17 cellular contexts compared by ENCODE assay signal in the genomic region with DNA sequence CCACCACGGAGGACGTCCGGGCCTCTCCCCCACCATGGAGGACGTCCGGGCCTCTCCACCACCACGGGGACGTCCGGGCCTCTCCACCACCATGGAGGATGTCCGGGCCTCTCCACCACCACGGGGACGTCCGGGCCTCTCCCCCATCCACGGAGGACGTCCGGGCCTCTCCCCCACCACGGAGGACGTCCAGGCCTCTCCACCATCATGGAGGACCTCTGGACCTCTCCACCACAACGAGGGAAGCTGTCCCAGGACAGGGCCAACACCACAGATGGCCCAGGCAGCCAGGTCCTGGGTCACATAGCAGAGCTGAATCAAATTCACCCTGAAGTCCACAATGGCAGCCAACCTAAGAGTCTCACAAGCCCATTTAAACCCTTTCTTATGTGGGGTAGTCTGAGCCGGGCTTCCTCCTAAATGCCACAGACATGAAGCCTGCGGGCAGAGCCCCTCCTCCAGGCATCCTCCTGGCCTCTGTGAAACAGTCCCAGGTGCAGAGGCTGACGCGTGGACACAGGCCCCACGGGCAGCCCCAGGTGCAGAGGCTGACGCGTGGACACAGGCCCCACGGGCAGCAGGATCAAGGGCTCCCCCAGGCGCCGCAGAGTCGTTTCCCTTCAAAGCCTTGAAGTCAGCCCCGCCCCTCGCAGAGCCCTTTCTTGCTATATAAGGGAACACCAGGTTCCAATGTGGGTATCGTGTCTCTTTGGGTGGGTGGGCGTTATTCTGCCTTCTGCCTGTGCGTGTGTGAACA. TPM values are rescaled to one million over a fixed set of nuclear protein-coding genes. Genes with fewer than 3 reads are reported as not detected.
"Had no signal": no experiment of that assay in that cellular context is flagged by ENCODE, and none has a peak within 500 bp of the region (broad histone marks: within the 10 kb centered on the region; RNA-seq: fewer than 3 reads in every experiment).

No MANE protein-coding gene starts in this region.

- H3K4me3 Mint-ChIP-seq: activated T-cell treated with anti-CD3 and anti-CD28 coated beads, Interleukin-2, amount 50 U/mL, for 24 hours; memory B cell; neural crest cell had no signal

- DNase-seq: activated CD8-positive, alpha-beta memory T cell treated with anti-CD3 and anti-CD28 coated beads for 24 hours; activated effector memory CD4-positive, alpha-beta T cell treated with anti-CD3 and anti-CD28 coated beads, Interleukin-2, amount 50 U/mL, for 16 hours; activated T-cell treated with anti-CD3 and anti-CD28 coated beads, Interleukin-2, amount 50 U/mL, for 24 hours; esophagus squamous epithelium; foreskin fibroblast; retina; SK-N-SH; small intestine; stimulated activated naive CD4-positive, alpha-beta T cell treated with Interleukin-2 at 50 U/mL for 16 hours; T-helper 1 cell; testis; upper lobe of right lung had no signal

- H3K36me3 Mint-ChIP-seq: memory B cell had no signal

- FAIRE-seq: colon, small intestine had no signal

- H3K4me3 ChIP-seq: ascending aorta, esophagus squamous epithelium, heart left ventricle, testis, upper lobe of right lung had no signal

- H3K27ac Mint-ChIP-seq: activated T-cell treated with anti-CD3 and anti-CD28 coated beads, Interleukin-2, amount 50 U/mL, for 24 hours; memory B cell had no signal

- H3K27me3 Mint-ChIP-seq: activated T-cell treated with anti-CD3 and anti-CD28 coated beads, Interleukin-2, amount 50 U/mL, for 24 hours had no signal

RNA-seq across cellular contexts. Expression of a gene that starts 47.0 kb away (rescaled TPM):
- total RNA-seq: ascending aorta, esophagus squamous epithelium, heart left ventricle, neural crest cell, upper lobe of right lung had no signal
- polyA plus RNA-seq: heart left ventricle, SK-N-SH, small intestine had no signal
